In the genomic region with DNA sequence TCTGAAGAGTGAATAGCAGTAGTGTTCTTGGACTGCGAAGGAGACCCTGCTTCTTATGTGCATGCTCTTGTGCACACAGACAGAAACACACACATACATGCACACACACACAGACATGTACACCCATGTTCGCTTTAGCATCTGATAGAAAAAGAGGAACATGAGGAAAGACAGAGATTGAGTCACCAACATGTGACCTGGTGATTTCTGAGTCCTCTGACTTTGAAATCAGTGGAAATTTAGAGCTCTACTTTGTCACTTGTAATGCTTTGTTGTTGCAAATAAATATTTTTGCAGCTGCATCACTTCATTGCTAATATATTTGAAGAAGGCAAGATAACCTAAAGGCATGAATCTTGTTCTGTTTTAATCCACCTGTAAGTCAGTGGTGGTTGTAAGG, we compare ENCODE assay signal across 9 cellular contexts. TPM values are rescaled to one million over a fixed set of nuclear protein-coding genes. Genes with fewer than 3 reads are reported as not detected.
DNase-seq lines count a peak whose midpoint lies in the region; ATAC-seq, FAIRE-seq and TF ChIP-seq lines count a peak whose summit lies in the region.
"Had no signal": no experiment of that assay in that cellular context is flagged by ENCODE, and none has a peak within 500 bp of the region (broad histone marks: within the 10 kb centered on the region; RNA-seq: fewer than 3 reads in every experiment).

No MANE protein-coding gene starts in this region.

- H3K9ac ChIP-seq in GM12878 (ENCODE audit: control insufficient read depth, insufficient read depth, low read length) = no peak overlapping the region

- H3K4me1 ChIP-seq in GM12878 (ENCODE audit: control insufficient read depth, insufficient read depth, low read length) = peaks cover 48% of the 10 kb centered on the region

- peaks cover 94% of the 10 kb centered on the region for H3K4me1 Mint-ChIP-seq in CD14-positive monocyte
- H3K4me1 Mint-ChIP-seq in naive thymus-derived CD8-positive, alpha-beta T cell = peaks cover 56 to 100% (median 100%) of the 10 kb centered on the region in 4 donors

- TF ChIP-seq POLR2A in GM12878 (IDR thresholded peaks at IDR 0.05; ENCODE audit: low read depth, low read length) = no peak

- peak overlapping the region; percentile 94 to 98 (median 96) for H3K27ac Mint-ChIP-seq in CD14-positive monocyte
- peak overlapping the region; percentile 89 to 100 (median 100) for H3K27ac Mint-ChIP-seq in naive thymus-derived CD8-positive, alpha-beta T cell

- DNase-seq in CD14-positive monocyte (ENCODE audit: low spot score) (peak; percentile 58), MV-4-11 (lab: John Stamatoyannopoulos, UW) (peak; percentile 86), GM12878 (ENCODE audit: low read depth, low spot score) (no peak), substantia nigra (lab: John Stamatoyannopoulos, UW) (no peak), DMS79 (lab: John Stamatoyannopoulos, UW) (no peak), NCI-H1048 (lab: John Stamatoyannopoulos, UW) (no peak)
- DNase-seq in naive thymus-derived CD8-positive, alpha-beta T cell = no peak
- DNase-seq: ovary had no signal

- intact Hi-C loops in CD14-positive monocyte (cut with micrococcal nuclease) = loop anchor here in 1 of 2 donors (10.0 kb wide), 1 partner anchor 52 kb away; no protein-coding TSS in a partner anchor
- intact Hi-C loops in GM12878 (cut with micrococcal nuclease; ENCODE audit: unreplicated experiment) = no loop called here

- no TSS peak for BruUV-seq in GM12878 (replicated peaks; lab: Mats Ljungman, UMichigan)

- H3K4me3 Mint-ChIP-seq in CD14-positive monocyte = peak overlapping the region in 1 of 2 donors; percentile 59
- peak overlapping the region; percentile 3 to 91 (median 66) for H3K4me3 Mint-ChIP-seq in naive thymus-derived CD8-positive, alpha-beta T cell

- peaks cover 49% of the 10 kb centered on the region for H3K79me2 ChIP-seq in GM12878 (ENCODE audit: control insufficient read depth, insufficient read depth, low read length)

- TF ChIP-seq RAD21 in GM12878 (IDR thresholded peaks at IDR 0.05; ENCODE audit: insufficient read depth, low read depth, low read length) = no peak

- RAD21 ChIA-PET in GM12878 (lab: Charles Lee; ENCODE audit: unreplicated experiment) = interaction anchor here (0.7 to 7.5 kb wide), 24 partner anchors 9 to 229 kb away, joined by 3 to 56 read pairs (median 5); a partner anchor contains a TSS

- peaks cover 0 to 2% of the 10 kb centered on the region in 2 experiments; a peak in 2 of 4 replicates for H3K36me3 ChIP-seq in GM12878 (ENCODE audit: control insufficient read depth in 2 of 2, insufficient read depth in 2 of 2, low read length in 1 of 2)
- H3K36me3 ChIP-seq: ovary had no signal

- peaks cover 58 to 68% of the 10 kb centered on the region in 2 donors for H3K36me3 Mint-ChIP-seq in CD14-positive monocyte
- H3K36me3 Mint-ChIP-seq in naive thymus-derived CD8-positive, alpha-beta T cell = peaks cover 0 to 18% (median 12%) of the 10 kb centered on the region in 3 donors

- POLR2A ChIA-PET in GM12878 (lab: Charles Lee) = interaction anchor here (1.0 to 4.3 kb wide), 6 partner anchors 12 to 163 kb away, joined by 3 to 22 read pairs (median 5); a partner anchor contains a TSS
- POLR2A ChIA-PET in naive thymus-derived CD8-positive, alpha-beta T cell (lab: Charles Lee) = interaction anchor here (0.5 to 12.3 kb wide), 12 partner anchors 9 to 238 kb away, joined by 3 to 294 read pairs (median 3); a partner anchor contains a TSS

- TF ChIP-seq CTCF in CD14-positive monocyte (IDR thresholded peaks at IDR 0.05) = no peak
- no peak for TF ChIP-seq CTCF in GM12878 (IDR thresholded peaks at IDR 0.05 in 2 of 3, conservative IDR thresholded peaks at IDR 0.05 in 1 of 3; ENCODE audit: control insufficient read depth in 2 of 3, extremely low read depth in 1 of 3, insufficient read depth in 1 of 3, low read depth in 3 of 3, low read length in 3 of 3)

- no peaks in the 10 kb centered on the region for H4K20me1 ChIP-seq in GM12878 (ENCODE audit: control insufficient read depth, insufficient read depth)

- CTCF ChIA-PET in GM12878 (lab: Yijun Ruan, JAX) = interaction anchor here (0.6 to 8.1 kb wide), 30 partner anchors 8 to 577 kb away, joined by 3 to 111 read pairs (median 5); a partner anchor contains a TSS

- no peak for FAIRE-seq in GM12878 (lab: Jason Lieb, UNC)

- H3K4me3 ChIP-seq in GM12878 = no peak overlapping the region
- H3K4me3 ChIP-seq: ovary had no signal

- in situ Hi-C loops in GM12878 (cut with MboI) = no loop called here

- SMC1A ChIA-PET in GM12878 (lab: Charles Lee; ENCODE audit: uncharacterized antibody, unreplicated experiment) = interaction anchor here (0.6 to 16.2 kb wide), 33 partner anchors 9 to 241 kb away, joined by 3 to 260 read pairs (median 4); a partner anchor contains a TSS

- H3K9me3 ChIP-seq in GM12878 (replicated peaks; ENCODE audit: control insufficient read depth, insufficient read depth, low read length) = no peaks in the 10 kb centered on the region
- H3K9me3 ChIP-seq: ovary had no signal

- H3K27ac ChIP-seq in GM12878 (ENCODE audit: control insufficient read depth, insufficient read depth) (peak overlapping the region; percentile 18; the same call in 1 of the 2 replicates), substantia nigra (ENCODE audit: low read depth, low read length, poor library complexity, severe bottlenecking) (no peak overlapping the region)
- H3K27ac ChIP-seq: ovary had no signal

- no peaks in the 10 kb centered on the region for H3K27me3 ChIP-seq in GM12878 (replicated peaks in 1 of 2; ENCODE audit: control insufficient read depth in 2 of 2, insufficient read depth in 2 of 2, low read length in 1 of 2)
- H3K27me3 ChIP-seq: ovary had no signal

- H3K27me3 Mint-ChIP-seq in CD14-positive monocyte (ENCODE audit: low read depth in 3 of 3) = no peaks in the 10 kb centered on the region
- peaks cover 0 to 2% (median 0%) of the 10 kb centered on the region in 5 donors for H3K27me3 Mint-ChIP-seq in naive thymus-derived CD8-positive, alpha-beta T cell

- 3% methylated on average over 2 of the region's 2 CpGs for WGBS in GM12878 (ENCODE audit: insufficient coverage, insufficient replicate concordance, low lambda C conversion rate, missing lambda C conversion rate)

- ATAC-seq in GM12878 (no peak), HG02981 (IDR thresholded peaks at IDR 0.05; ENCODE audit: unreplicated experiment) (no peak)
- ATAC-seq in naive thymus-derived CD8-positive, alpha-beta T cell = no peak

- H3K9me3 Mint-ChIP-seq in CD14-positive monocyte = no peaks in the 10 kb centered on the region
- no peaks in the 10 kb centered on the region for H3K9me3 Mint-ChIP-seq in naive thymus-derived CD8-positive, alpha-beta T cell

- H3K4me2 ChIP-seq in GM12878 (ENCODE audit: control insufficient read depth, insufficient read depth) = no peak overlapping the region

- no peak for TF ChIP-seq EP300 in GM12878 (IDR thresholded peaks at IDR 0.05; ENCODE audit: borderline replicate concordance in 1 of 2, control insufficient read depth in 1 of 2, low read depth in 2 of 2, low read length in 2 of 2)

- no peak overlapping the region for H2AFZ ChIP-seq in GM12878 (ENCODE audit: control insufficient read depth, low read depth, low read length)

TF ChIP-seq in GM12878, 131 proteins besides CTCF, POLR2A, EP300 and RAD21 (continues in another document):
- TF ChIP-seq, protein P1, sequence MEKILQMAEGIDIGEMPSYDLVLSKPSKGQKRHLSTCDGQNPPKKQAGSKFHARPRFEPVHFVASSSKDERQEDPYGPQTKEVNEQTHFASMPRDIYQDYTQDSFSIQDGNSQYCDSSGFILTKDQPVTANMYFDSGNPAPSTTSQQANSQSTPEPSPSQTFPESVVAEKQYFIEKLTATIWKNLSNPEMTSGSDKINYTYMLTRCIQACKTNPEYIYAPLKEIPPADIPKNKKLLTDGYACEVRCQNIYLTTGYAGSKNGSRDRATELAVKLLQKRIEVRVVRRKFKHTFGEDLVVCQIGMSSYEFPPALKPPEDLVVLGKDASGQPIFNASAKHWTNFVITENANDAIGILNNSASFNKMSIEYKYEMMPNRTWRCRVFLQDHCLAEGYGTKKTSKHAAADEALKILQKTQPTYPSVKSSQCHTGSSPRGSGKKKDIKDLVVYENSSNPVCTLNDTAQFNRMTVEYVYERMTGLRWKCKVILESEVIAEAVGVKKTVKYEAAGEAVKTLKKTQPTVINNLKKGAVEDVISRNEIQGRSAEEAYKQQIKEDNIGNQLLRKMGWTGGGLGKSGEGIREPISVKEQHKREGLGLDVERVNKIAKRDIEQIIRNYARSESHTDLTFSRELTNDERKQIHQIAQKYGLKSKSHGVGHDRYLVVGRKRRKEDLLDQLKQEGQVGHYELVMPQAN (conservative IDR thresholded peaks at IDR 0.05) = no peak
- TF ChIP-seq NFIC (IDR thresholded peaks at IDR 0.05; ENCODE audit: low read depth, low read length) = peak; percentile 40; the same call in 1 of the 2 replicates
- TF ChIP-seq ZNF217 (IDR thresholded peaks at IDR 0.05) = no peak
- TF ChIP-seq, protein P2, sequence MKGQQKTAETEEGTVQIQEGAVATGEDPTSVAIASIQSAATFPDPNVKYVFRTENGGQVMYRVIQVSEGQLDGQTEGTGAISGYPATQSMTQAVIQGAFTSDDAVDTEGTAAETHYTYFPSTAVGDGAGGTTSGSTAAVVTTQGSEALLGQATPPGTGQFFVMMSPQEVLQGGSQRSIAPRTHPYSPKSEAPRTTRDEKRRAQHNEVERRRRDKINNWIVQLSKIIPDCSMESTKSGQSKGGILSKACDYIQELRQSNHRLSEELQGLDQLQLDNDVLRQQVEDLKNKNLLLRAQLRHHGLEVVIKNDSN (IDR thresholded peaks at IDR 0.05; ENCODE audit: borderline replicate concordance, extremely low read length, insufficient read depth, low read depth, low read length) = peak; percentile 30

RNA-seq across cellular contexts. Expression of a gene that starts 23.8 kb away (rescaled TPM):
- polyA plus RNA-seq in CD14-positive monocyte (100 to 1,000 TPM; 415 to 531 TPM), GM12878 (2011; rRNA removed) (190 and 193 TPM in 2 replicates), GM12878 (2014; fragmentation: Illumina TruSeq; extraction: Trizol) (264 and 295 TPM in 2 replicates), GM12878 (2014; fragmentation: Nextera tagmentation; extraction: Ambion mirVana) (10 to 100 TPM; 57.1 to 65.3 TPM), GM12878 (2014; rRNA removed) (188 and 201 TPM in 2 replicates), GM12878 (2016; fragmentation: Nextera tagmentation; extraction: Ambion mirVana) (100 to 1,000 TPM in 1 of 2 experiments, 10 to 100 TPM in 1; 95.6 to 108 TPM)
- 514 and 528 TPM in 2 replicates for total RNA-seq in GM12878 (2013; cell fraction: nucleolus; rRNA removed)
- total RNA-seq in GM12878 (2014; rRNA removed) (92.1 and 101 TPM in 2 replicates), GM12878 (2014; rRNA removed; fragmentation: Illumina TruSeq; extraction: Trizol) (133 and 148 TPM in 2 replicates), GM12878 (2021) (293 and 295 TPM in 2 replicates)
- polyA plus RNA-seq in GM12878 (2011; ENCODE audit: low read depth) = 121 TPM
- polyA plus RNA-seq in GM12878 (2011; cell fraction: cytosol; rRNA removed) = 279 and 303 TPM in 2 replicates
- polyA plus RNA-seq in GM12878 (2011; cell fraction: nucleus; rRNA removed) = 148 and 190 TPM in 2 replicates
- 190 and 271 TPM in 2 replicates for polyA plus RNA-seq in GM12878 (2012)
- polyA minus RNA-seq in GM12878 (2011; rRNA and poly(A)+ RNA removed) = 318 and 386 TPM in 2 replicates
- polyA minus RNA-seq in GM12878 (2011; cell fraction: cytosol; rRNA and poly(A)+ RNA removed) = 126 and 137 TPM in 2 replicates
- 179 and 299 TPM in 2 replicates for polyA minus RNA-seq in GM12878 (2011; cell fraction: nucleus; rRNA and poly(A)+ RNA removed)
- 100 to 1,000 TPM; 650 to 703 TPM for total RNA-seq in naive thymus-derived CD8-positive, alpha-beta T cell
- polyA plus RNA-seq in naive thymus-derived CD8-positive, alpha-beta T cell = 100 to 1,000 TPM; 291 TPM

Comparison
In these comparisons a context has a peak if more than half of its experiments do, and no peak if none do; other contexts are left out.
1. DNase-seq: peak in CD14-positive monocyte (single experiment) and MV-4-11 (single experiment); none in GM12878 (single experiment), naive thymus-derived CD8-positive, alpha-beta T cell (0 of 10), substantia nigra (0 of 49), DMS79 (single experiment) and NCI-H1048 (single experiment).